Comparison of ENCODE assay signal across 24 cellular contexts in genomic region chr6:55082021-55082420, GRCh38.
"Had no signal": no experiment of that assay in that cellular context is flagged by ENCODE, and none has a peak within 500 bp of the region (broad histone marks: within the 10 kb centered on the region; RNA-seq: fewer than 3 reads in every experiment).

No MANE protein-coding gene starts in this region.

- H3K36me3 ChIP-seq: gastrocnemius medialis, stomach, suprapubic skin, tibial nerve had no signal

- ATAC-seq: esophagus mucosa; gastrocnemius medialis; left cardiac atrium; mucosa of descending colon; sciatic nerve; stimulated activated effector memory CD8-positive, alpha-beta T cell treated with anti-CD3 and anti-CD28 coated beads, Interleukin-12 subunit alpha, Interleukin-12 subunit beta, amount 100 ng/mL, for 72 hours; T-helper 17 cell had no signal

- H3K27me3 ChIP-seq: gastrocnemius medialis, stomach, suprapubic skin, tibial nerve had no signal

- DNase-seq: activated CD4-positive, alpha-beta T cell treated with anti-CD3 and anti-CD28 coated beads for 4 hours; activated CD4-positive, alpha-beta T cell treated with anti-CD3 and anti-CD28 coated beads, Interleukin-2, amount 50 U/mL, for 48 hours; activated CD4-positive, CD25-positive, alpha-beta regulatory T cell; activated naive CD4-positive, alpha-beta T cell treated with Interleukin-2 at 50 U/mL for 16 hours; activated naive CD8-positive, alpha-beta T cell treated with anti-CD3 and anti-CD28 coated beads for 36 hours; activated T-cell treated with anti-CD3 and anti-CD28 coated beads, Interleukin-2, amount 50 U/mL, for 48 hours; amniotic stem cell; caudate nucleus; dermis blood vessel endothelial cell; effector CD8-positive, alpha-beta T cell; gastrocnemius medialis; hypothalamus; left cardiac atrium; mucosa of descending colon; occipital lobe; small intestine; stimulated activated CD4-positive, alpha-beta T cell treated with anti-CD3 and anti-CD28 coated beads, Interleukin-2, amount 100 ng/mL, for 24 hours; stomach; T-helper 17 cell had no signal

- H3K4me3 ChIP-seq: gastrocnemius medialis, mucosa of descending colon, stomach, suprapubic skin, tibial nerve had no signal

- H3K27ac ChIP-seq: gastrocnemius medialis, stomach, suprapubic skin, tibial nerve had no signal

- H3K4me1 ChIP-seq: gastrocnemius medialis, stomach, suprapubic skin, tibial nerve had no signal
